ENCODE assay signal across 9 cellular contexts in genomic region chr7:130998993-130999602, GRCh38.
DNase-seq lines count a peak whose midpoint lies in the region; ATAC-seq and TF ChIP-seq lines count a peak whose summit lies in the region.
"Had no signal": no experiment of that assay in that cellular context is flagged by ENCODE, and none has a peak within 500 bp of the region (broad histone marks: within the 10 kb centered on the region; RNA-seq: fewer than 3 reads in every experiment).

No MANE protein-coding gene starts in this region.

- peaks cover 10% of the 10 kb centered on the region for H3K9me3 Mint-ChIP-seq in activated CD4-positive, alpha-beta T cell treated with anti-CD3 and anti-CD28 coated beads, Interleukin-2, amount 10 ng/mL, durations not matched to agents 24 days and 14 days
- peaks cover 13% of the 10 kb centered on the region for H3K9me3 Mint-ChIP-seq in activated CD4-positive, alpha-beta memory T cell treated with anti-CD3 and anti-CD28 coated beads, Interleukin-2, amount 10 ng/mL, durations not matched to agents 7 days and 5 days

- H3K4me1 ChIP-seq in testis (peaks cover 55% of the 10 kb centered on the region), tibial artery (peaks cover 0 to 73% (median 48%) of the 10 kb centered on the region in 4 donors)

- H3K27ac Mint-ChIP-seq in activated CD4-positive, alpha-beta T cell treated with anti-CD3 and anti-CD28 coated beads, Interleukin-2, amount 10 ng/mL, durations not matched to agents 24 days and 14 days = peak overlapping the region; percentile 82
- peak overlapping the region; percentile 56 for H3K27ac Mint-ChIP-seq in activated CD4-positive, alpha-beta memory T cell treated with anti-CD3 and anti-CD28 coated beads, Interleukin-2, amount 10 ng/mL, durations not matched to agents 7 days and 5 days

- DNase-seq in activated CD4-positive, alpha-beta T cell treated with anti-CD3 and anti-CD28 coated beads, Interleukin-2, amount 10 ng/mL, durations not matched to agents 24 days and 14 days = no peak
- no peak for DNase-seq in activated CD4-positive, alpha-beta T cell treated with anti-CD3 and anti-CD28 coated beads for 4 hours
- no peak for DNase-seq in activated CD4-positive, alpha-beta memory T cell treated with anti-CD3 and anti-CD28 coated beads, Interleukin-2, amount 10 ng/mL, durations not matched to agents 7 days and 5 days
- DNase-seq in fibroblast of mammary gland (ENCODE audit: low read depth) (peak; percentile 65), testis (no peak), tibial artery (no peak)

- CTCF ChIA-PET in activated CD4-positive, alpha-beta memory T cell treated with anti-CD3 and anti-CD28 coated beads, Interleukin-2, amount 10 ng/mL, durations not matched to agents 7 days and 5 days (lab: Charles Lee) = interaction anchor here (0.9 to 1.9 kb wide), 3 partner anchors 8 to 17 kb away, joined by 3 to 6 read pairs (median 3); no protein-coding TSS in a partner anchor

- no peaks in the 10 kb centered on the region for H3K9me3 ChIP-seq in testis
- H3K9me3 ChIP-seq in tibial artery = no peaks in the 10 kb centered on the region

- 76 to 86% methylated on average over 3 of the region's 3 CpGs for WGBS in testis, 2 donors

- peaks cover 27% of the 10 kb centered on the region for H3K36me3 Mint-ChIP-seq in activated CD4-positive, alpha-beta T cell treated with anti-CD3 and anti-CD28 coated beads, Interleukin-2, amount 10 ng/mL, durations not matched to agents 24 days and 14 days (ENCODE audit: low read depth)
- peaks cover 40% of the 10 kb centered on the region for H3K36me3 Mint-ChIP-seq in activated CD4-positive, alpha-beta memory T cell treated with anti-CD3 and anti-CD28 coated beads, Interleukin-2, amount 10 ng/mL, durations not matched to agents 7 days and 5 days (ENCODE audit: low read depth)

- no peaks in the 10 kb centered on the region for H3K27me3 ChIP-seq in testis
- H3K27me3 ChIP-seq in tibial artery = no peaks in the 10 kb centered on the region

- TF ChIP-seq POLR2A in testis (IDR thresholded peaks at IDR 0.05) = no peak

- H3K4me3 Mint-ChIP-seq in activated CD4-positive, alpha-beta T cell treated with anti-CD3 and anti-CD28 coated beads, Interleukin-2, amount 10 ng/mL, durations not matched to agents 24 days and 14 days = no peak overlapping the region
- H3K4me3 Mint-ChIP-seq in activated CD4-positive, alpha-beta memory T cell treated with anti-CD3 and anti-CD28 coated beads, Interleukin-2, amount 10 ng/mL, durations not matched to agents 7 days and 5 days = no peak overlapping the region

- peaks cover 50% of the 10 kb centered on the region for H3K4me1 Mint-ChIP-seq in activated CD4-positive, alpha-beta T cell treated with anti-CD3 and anti-CD28 coated beads, Interleukin-2, amount 10 ng/mL, durations not matched to agents 24 days and 14 days
- H3K4me1 Mint-ChIP-seq in activated CD4-positive, alpha-beta memory T cell treated with anti-CD3 and anti-CD28 coated beads, Interleukin-2, amount 10 ng/mL, durations not matched to agents 7 days and 5 days = peaks cover 69% of the 10 kb centered on the region

- intact Hi-C loops in activated CD4-positive, alpha-beta T cell treated with anti-CD3 and anti-CD28 coated beads, Interleukin-2, amount 10 ng/mL, durations not matched to agents 24 days and 14 days (cut with micrococcal nuclease) = loop anchor here (5.0 kb wide), 1 partner anchor 33 kb away; no protein-coding TSS in a partner anchor
- intact Hi-C loops in testis (cut with DNase I; ENCODE audit: low total_unique reads) (no loop called here), tibial artery (cut with DNase I; ENCODE audit: low total_unique reads) (no loop called here)

- peak overlapping the region; percentile 6 to 58 for H3K27ac ChIP-seq in testis
- peak overlapping the region in 1 of 2 donors; percentile 18 for H3K27ac ChIP-seq in tibial artery

- no peaks in the 10 kb centered on the region for H3K27me3 Mint-ChIP-seq in activated CD4-positive, alpha-beta T cell treated with anti-CD3 and anti-CD28 coated beads, Interleukin-2, amount 10 ng/mL, durations not matched to agents 24 days and 14 days
- no peaks in the 10 kb centered on the region for H3K27me3 Mint-ChIP-seq in activated CD4-positive, alpha-beta memory T cell treated with anti-CD3 and anti-CD28 coated beads, Interleukin-2, amount 10 ng/mL, durations not matched to agents 7 days and 5 days

- H3K4me3 ChIP-seq in fibroblast of mammary gland (ENCODE audit: control insufficient read depth, low read depth, low read length) (no peak overlapping the region), testis (no peak overlapping the region), tibial artery (no peak overlapping the region)
- H3K4me3 ChIP-seq: A549 had no signal

- no peak for TF ChIP-seq CTCF in fibroblast of mammary gland (conservative IDR thresholded peaks at IDR 0.05; ENCODE audit: control insufficient read depth, insufficient read depth, low read depth, low read length)
- no peak for TF ChIP-seq CTCF in testis (IDR thresholded peaks at IDR 0.05)
- TF ChIP-seq CTCF in tibial artery (IDR thresholded peaks at IDR 0.05) = no peak

- ATAC-seq in GM19455 (IDR thresholded peaks at IDR 0.05; ENCODE audit: unreplicated experiment) (no peak), HG03135 (IDR thresholded peaks at IDR 0.05; ENCODE audit: unreplicated experiment) (no peak)
- ATAC-seq: A549 had no signal

- H3K36me3 ChIP-seq in testis (ENCODE audit: low read depth, missing control alignments) = no peaks in the 10 kb centered on the region
- H3K36me3 ChIP-seq in tibial artery = peaks cover 9 to 24% (median 11%) of the 10 kb centered on the region in 3 donors

- POLR2A ChIA-PET in activated CD4-positive, alpha-beta memory T cell treated with anti-CD3 and anti-CD28 coated beads, Interleukin-2, amount 10 ng/mL, durations not matched to agents 7 days and 5 days (lab: Charles Lee) = interaction anchor here (0.9 to 1.3 kb wide), 2 partner anchors 19 to 47 kb away, joined by 3 to 4 read pairs; no protein-coding TSS in a partner anchor
